In the genomic region with DNA sequence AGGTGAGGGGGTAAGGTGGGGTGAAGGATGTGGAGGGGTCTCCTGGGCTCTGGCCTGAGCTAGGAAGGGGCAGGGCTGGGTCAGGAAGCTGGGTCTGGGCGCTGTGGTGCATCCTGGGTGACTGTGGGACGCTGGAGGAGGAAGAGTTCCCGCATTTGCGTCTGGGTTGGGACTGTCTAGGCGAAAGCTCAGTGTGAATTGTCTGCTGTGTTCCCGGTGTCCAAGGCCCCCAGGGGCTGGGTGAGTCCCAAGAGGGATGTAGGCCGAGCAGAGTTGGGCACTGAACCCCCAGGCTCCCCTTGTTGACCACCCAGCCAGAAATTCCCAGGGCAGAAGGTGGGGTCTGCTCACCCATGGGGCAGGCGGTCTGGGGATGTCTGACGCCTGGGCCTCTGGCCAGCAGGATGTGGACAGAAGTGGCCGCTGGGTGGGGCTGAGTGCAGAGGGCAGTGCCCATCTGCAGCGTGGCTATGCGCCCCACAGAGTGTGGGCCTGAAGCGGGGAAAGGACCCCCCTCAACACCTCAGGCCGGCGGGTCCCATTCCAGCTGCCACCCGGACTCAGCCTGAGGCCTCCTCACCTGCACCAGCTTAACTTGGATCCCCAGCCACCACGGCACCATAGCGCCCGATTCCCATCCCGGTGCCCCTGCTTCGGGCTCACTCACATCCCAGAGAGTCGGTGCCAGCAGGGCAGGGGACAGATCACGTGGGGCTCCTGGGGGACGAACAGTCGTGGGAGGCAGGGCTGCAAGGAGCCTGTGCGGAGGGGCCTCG, we compare ENCODE assay signal across 11 cellular contexts. TPM values are rescaled to one million over a fixed set of nuclear protein-coding genes. Genes with fewer than 3 reads are reported as not detected.
DNase-seq lines count a peak whose midpoint lies in the region; ATAC-seq, FAIRE-seq and TF ChIP-seq lines count a peak whose summit lies in the region.
"Had no signal": no experiment of that assay in that cellular context is flagged by ENCODE, and none has a peak within 500 bp of the region (broad histone marks: within the 10 kb centered on the region; RNA-seq: fewer than 3 reads in every experiment).

No MANE protein-coding gene starts in this region.

- WGBS in pancreas, 2 donors: 44 to 50% methylated on average over 27 of the region's 27 CpGs

- H3K4me1 ChIP-seq in RWPE2 (ENCODE audit: insufficient read depth, poor library complexity, severe bottlenecking) (peaks cover 4% of the 10 kb centered on the region), pancreas (no peaks in the 10 kb centered on the region)

- H3K4me3 ChIP-seq in RWPE2 (ENCODE audit: severe bottlenecking): no peak overlapping the region
- H3K4me3 ChIP-seq in pancreas: no peak overlapping the region

- H3K9me3 ChIP-seq in RWPE2 (ENCODE audit: severe bottlenecking) (no peaks in the 10 kb centered on the region), pancreas (no peaks in the 10 kb centered on the region)

- peaks cover 4% of the 10 kb centered on the region for H3K9me3 Mint-ChIP-seq in glutamatergic neuron (ENCODE audit: unreplicated experiment)
- no peaks in the 10 kb centered on the region for H3K9me3 Mint-ChIP-seq in activated T-helper 1 cell treated with anti-CD3 and anti-CD28 coated beads, Interleukin-12 subunit alpha, Interleukin-12 subunit beta, Interleukin-2, Interleukin-4 antibody, amounts not matched to agents 30 ng/mL and 10 ng/mL and 1 ng/mL, durations not matched to agents 14 hours and 24 hours and 36 hours
- H3K9me3 Mint-ChIP-seq: natural killer cell had no signal

- H3K4me3 Mint-ChIP-seq in glutamatergic neuron (ENCODE audit: unreplicated experiment): no peak overlapping the region
- H3K4me3 Mint-ChIP-seq in activated T-helper 1 cell treated with anti-CD3 and anti-CD28 coated beads, Interleukin-12 subunit alpha, Interleukin-12 subunit beta, Interleukin-2, Interleukin-4 antibody, amounts not matched to agents 30 ng/mL and 10 ng/mL and 1 ng/mL, durations not matched to agents 14 hours and 24 hours and 36 hours: no peak overlapping the region
- H3K4me3 Mint-ChIP-seq: natural killer cell had no signal

- intact Hi-C loops in pancreas (cut with DNase I): no loop called here
- intact Hi-C loops in activated T-helper 1 cell treated with anti-CD3 and anti-CD28 coated beads, Interleukin-12 subunit alpha, Interleukin-12 subunit beta, Interleukin-2, Interleukin-4 antibody, amounts not matched to agents 30 ng/mL and 10 ng/mL and 1 ng/mL, durations not matched to agents 14 hours and 24 hours and 36 hours (cut with micrococcal nuclease): no loop called here

- peaks cover 1% of the 10 kb centered on the region for H3K27me3 Mint-ChIP-seq in glutamatergic neuron (ENCODE audit: unreplicated experiment)
- peaks cover 4% of the 10 kb centered on the region for H3K27me3 Mint-ChIP-seq in activated T-helper 1 cell treated with anti-CD3 and anti-CD28 coated beads, Interleukin-12 subunit alpha, Interleukin-12 subunit beta, Interleukin-2, Interleukin-4 antibody, amounts not matched to agents 30 ng/mL and 10 ng/mL and 1 ng/mL, durations not matched to agents 14 hours and 24 hours and 36 hours (ENCODE audit: insufficient read depth)

- no peak for ATAC-seq in RWPE2 (ENCODE audit: low read depth)
- ATAC-seq in pancreas: peak; percentile 14 to 30 (median 23)
- ATAC-seq: natural killer cell had no signal

- TF ChIP-seq CTCF in RWPE2 (IDR thresholded peaks at IDR 0.05; ENCODE audit: poor library complexity, severe bottlenecking) (no peak), glutamatergic neuron (IDR thresholded peaks at IDR 0.05; ENCODE audit: partially characterized antibody, unreplicated experiment) (no peak), pancreas (IDR thresholded peaks at IDR 0.05) (no peak)

- DNase-seq in ELR (ENCODE audit: low read depth) (peak; percentile 49), RWPE2 (ENCODE audit: low spot score) (peak; percentile 61), glutamatergic neuron (peak; percentile 60), pancreas (peak in 2 of 6 donors; percentile 61 to 78), NCI-H1417 (lab: John Stamatoyannopoulos, UW) (no peak), anterior cingulate cortex (lab: John Stamatoyannopoulos, UW) (no peak)
- DNase-seq in stimulated activated CD4-positive, alpha-beta T cell treated with anti-CD3 and anti-CD28 coated beads, Interleukin-2, amount 100 ng/mL, for 24 hours: no peak
- DNase-seq in activated T-helper 1 cell treated with anti-CD3 and anti-CD28 coated beads, Interleukin-12 subunit alpha, Interleukin-12 subunit beta, Interleukin-2, Interleukin-4 antibody, amounts not matched to agents 30 ng/mL and 10 ng/mL and 1 ng/mL, durations not matched to agents 14 hours and 24 hours and 36 hours (ENCODE audit: low spot score): no peak
- DNase-seq: activated CD4-positive, alpha-beta T cell treated with anti-CD3 and anti-CD28 coated beads for 1 hour; HCEC 1CT; natural killer cell had no signal

- peaks cover 3% of the 10 kb centered on the region for H3K4me1 Mint-ChIP-seq in glutamatergic neuron (ENCODE audit: low read depth, unreplicated experiment)
- no peaks in the 10 kb centered on the region for H3K4me1 Mint-ChIP-seq in activated T-helper 1 cell treated with anti-CD3 and anti-CD28 coated beads, Interleukin-12 subunit alpha, Interleukin-12 subunit beta, Interleukin-2, Interleukin-4 antibody, amounts not matched to agents 30 ng/mL and 10 ng/mL and 1 ng/mL, durations not matched to agents 14 hours and 24 hours and 36 hours (ENCODE audit: low read depth)
- H3K4me1 Mint-ChIP-seq: natural killer cell had no signal

- FAIRE-seq in pancreas (lab: Jason Lieb, UNC): no peak

- no peak overlapping the region for H3K27ac Mint-ChIP-seq in glutamatergic neuron (ENCODE audit: unreplicated experiment)
- no peak overlapping the region for H3K27ac Mint-ChIP-seq in activated T-helper 1 cell treated with anti-CD3 and anti-CD28 coated beads, Interleukin-12 subunit alpha, Interleukin-12 subunit beta, Interleukin-2, Interleukin-4 antibody, amounts not matched to agents 30 ng/mL and 10 ng/mL and 1 ng/mL, durations not matched to agents 14 hours and 24 hours and 36 hours
- H3K27ac Mint-ChIP-seq: natural killer cell had no signal

- no peaks in the 10 kb centered on the region for H3K36me3 ChIP-seq in RWPE2 (ENCODE audit: low read depth)
- H3K36me3 ChIP-seq in pancreas: no peaks in the 10 kb centered on the region

- no peaks in the 10 kb centered on the region for H3K27me3 ChIP-seq in RWPE2 (ENCODE audit: insufficient read depth, poor library complexity, severe bottlenecking)
- H3K27me3 ChIP-seq in pancreas: no peaks in the 10 kb centered on the region

- H3K27ac ChIP-seq in RWPE2 (ENCODE audit: poor library complexity, severe bottlenecking) (no peak overlapping the region), pancreas (peak overlapping the region; percentile 62 to 72 (median 68))

- H3K36me3 Mint-ChIP-seq in glutamatergic neuron (ENCODE audit: unreplicated experiment): no peaks in the 10 kb centered on the region
- no peaks in the 10 kb centered on the region for H3K36me3 Mint-ChIP-seq in activated T-helper 1 cell treated with anti-CD3 and anti-CD28 coated beads, Interleukin-12 subunit alpha, Interleukin-12 subunit beta, Interleukin-2, Interleukin-4 antibody, amounts not matched to agents 30 ng/mL and 10 ng/mL and 1 ng/mL, durations not matched to agents 14 hours and 24 hours and 36 hours (ENCODE audit: low read depth)
- H3K36me3 Mint-ChIP-seq: natural killer cell had no signal

RNA-seq across cellular contexts. Expression of a gene that starts 36.9 kb away (rescaled TPM):
- total RNA-seq in glutamatergic neuron (ENCODE audit: unreplicated experiment): 31.9 TPM
- total RNA-seq in pancreas: 10 to 100 TPM; 10.1 to 22.5 (median 13.5) TPM
- 10 to 100 TPM; 42.5 to 46.9 TPM for polyA plus RNA-seq in pancreas
- 14.3 and 17.6 TPM in 2 replicates for total RNA-seq in activated T-helper 1 cell treated with anti-CD3 and anti-CD28 coated beads, Interleukin-12 subunit alpha, Interleukin-12 subunit beta, Interleukin-2, Interleukin-4 antibody, amounts not matched to agents 30 ng/mL and 10 ng/mL and 1 ng/mL, durations not matched to agents 14 hours and 24 hours and 36 hours

Comparison
In these comparisons a context has a peak if more than half of its experiments do, and no peak if none do; other contexts are left out.
1. DNase-seq: peak in ELR (single experiment), RWPE2 (single experiment) and glutamatergic neuron (single experiment); none in stimulated activated CD4-positive, alpha-beta T cell treated with anti-CD3 and anti-CD28 coated beads, Interleukin-2, amount 100 ng/mL, for 24 hours (0 of 2), activated T-helper 1 cell treated with anti-CD3 and anti-CD28 coated beads, Interleukin-12 subunit alpha, Interleukin-12 subunit beta, Interleukin-2, Interleukin-4 antibody, amounts not matched to agents 30 ng/mL and 10 ng/mL and 1 ng/mL, durations not matched to agents 14 hours and 24 hours and 36 hours (single experiment), NCI-H1417 (0 of 3) and anterior cingulate cortex (0 of 58).